ENCODE assay signal across 16 cellular contexts in the genomic region with DNA sequence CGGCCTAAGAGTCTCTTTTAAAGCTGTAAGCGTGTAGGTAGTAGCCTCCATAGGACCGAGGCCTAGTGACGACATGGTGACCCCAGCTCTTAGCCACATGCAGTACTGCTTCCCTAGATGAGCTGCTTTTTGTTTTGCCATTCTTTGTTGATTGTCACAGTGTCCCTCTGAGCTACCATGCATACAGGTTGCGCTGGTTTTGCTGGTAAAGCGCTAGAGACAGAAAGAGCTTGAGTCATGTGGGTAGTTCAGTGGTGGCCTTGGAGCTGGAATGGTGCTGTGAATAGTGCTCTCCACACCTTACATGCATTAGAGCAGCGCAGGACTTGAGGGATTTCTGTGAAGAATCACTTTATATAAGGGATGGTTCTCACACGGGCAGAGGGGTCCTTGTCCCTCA. TPM values are rescaled to one million over a fixed set of nuclear protein-coding genes. Genes with fewer than 3 reads are reported as not detected.
A peak's percentile ranks its signal among the peaks of the same experiment; 100 is the strongest.
DNase-seq lines count a peak whose midpoint lies in the region; ATAC-seq and TF ChIP-seq lines count a peak whose summit lies in the region.
"Had no signal": no experiment of that assay in that cellular context is flagged by ENCODE, and none has a peak within 500 bp of the region (broad histone marks: within the 10 kb centered on the region; RNA-seq: fewer than 3 reads in every experiment).

No MANE protein-coding gene starts in this region.

- intact Hi-C loops in body of pancreas (cut with DNase I) (no loop called here), testis (cut with DNase I; ENCODE audit: low total_unique reads) (no loop called here)

- peaks cover 99% of the 10 kb centered on the region for H3K79me2 ChIP-seq in GM23338 (replicated peaks; ENCODE audit: insufficient read depth)

- H3K9me3 ChIP-seq in BLaER1: no peaks in the 10 kb centered on the region
- no peaks in the 10 kb centered on the region for H3K9me3 ChIP-seq in body of pancreas
- no peaks in the 10 kb centered on the region for H3K9me3 ChIP-seq in testis
- H3K9me3 ChIP-seq: BE2C had no signal

- peak overlapping the region; percentile 8; the same call in 1 of the 2 replicates for H3K4me2 ChIP-seq in BLaER1
- peak overlapping the region; percentile 39 for H3K4me2 ChIP-seq in GM23338

- H3K36me3 Mint-ChIP-seq in GM23338 (ENCODE audit: low read depth) (peaks cover 70% of the 10 kb centered on the region), HFFc6 (ENCODE audit: low read depth) (peaks cover 22% of the 10 kb centered on the region)

- H3K27ac ChIP-seq in BLaER1 (no peak overlapping the region), GM23338 (ENCODE audit: low read depth) (peak overlapping the region; percentile 64; the same call in 1 of the 2 replicates), body of pancreas (peak overlapping the region in 2 of 4 donors; percentile 52 to 56), testis (no peak overlapping the region)

- peaks cover 66% of the 10 kb centered on the region for H3K4me1 Mint-ChIP-seq in GM23338
- peaks cover 68% of the 10 kb centered on the region for H3K4me1 Mint-ChIP-seq in HFFc6 (ENCODE audit: low read depth)

- H2AFZ ChIP-seq in GM23338: no peak overlapping the region

- H3K9me2 ChIP-seq in GM23338 (ENCODE audit: insufficient read depth): no peaks in the 10 kb centered on the region

- no peaks in the 10 kb centered on the region for H3K9me3 Mint-ChIP-seq in GM23338
- H3K9me3 Mint-ChIP-seq in HFFc6: no peaks in the 10 kb centered on the region

- ATAC-seq in GM23338: peak; percentile 11
- ATAC-seq in body of pancreas: peak; percentile 45
- no peak for ATAC-seq in HG02852 (IDR thresholded peaks at IDR 0.05; ENCODE audit: unreplicated experiment)
- ATAC-seq: Panc1, right cardiac atrium had no signal

- H3K27me3 ChIP-seq in BLaER1 (no peaks in the 10 kb centered on the region), GM23338 (ENCODE audit: insufficient read depth) (no peaks in the 10 kb centered on the region), body of pancreas (no peaks in the 10 kb centered on the region), testis (no peaks in the 10 kb centered on the region)
- H3K27me3 ChIP-seq: BE2C had no signal

- peak overlapping the region; percentile 94 for H3K27ac Mint-ChIP-seq in GM23338
- H3K27ac Mint-ChIP-seq in HFFc6: no peak overlapping the region

- H4K20me1 ChIP-seq in BLaER1 (peaks cover 100% of the 10 kb centered on the region), GM23338 (replicated peaks; ENCODE audit: insufficient read depth) (peaks cover 70% of the 10 kb centered on the region)

- peak; percentile 59 for DNase-seq in GM23338 (ENCODE audit: low spot score)
- peak; percentile 29 to 57 (median 51) for DNase-seq in body of pancreas
- DNase-seq in mesenteric fat pad (ENCODE audit: low spot score): peak; percentile 20
- DNase-seq in stimulated activated CD4-positive, alpha-beta T cell treated with anti-CD3 and anti-CD28 coated beads, Interleukin-4, amount 100 ng/mL, for 24 hours: no peak
- no peak for DNase-seq in HFFc6
- no peak for DNase-seq in testis
- DNase-seq: BE2C, foreskin melanocyte, H7, NCI-H2171 treated with DMSO at 0.1 percent for 48 hours, right cardiac atrium, T-helper 9 cell had no signal

- no peak overlapping the region for H3K4me3 ChIP-seq in BLaER1
- peak overlapping the region; percentile 43 for H3K4me3 ChIP-seq in GM23338
- H3K4me3 ChIP-seq in body of pancreas: no peak overlapping the region
- H3K4me3 ChIP-seq in testis: no peak overlapping the region

- H3K4me3 Mint-ChIP-seq in GM23338: peak overlapping the region; percentile 63
- no peak overlapping the region for H3K4me3 Mint-ChIP-seq in HFFc6

- H3F3A ChIP-seq in GM23338 (replicated peaks; ENCODE audit: low read depth): peaks cover 6% of the 10 kb centered on the region

- no peak overlapping the region for H3K9ac ChIP-seq in BLaER1

- H3K27me3 Mint-ChIP-seq in GM23338 (ENCODE audit: insufficient read depth, low read depth, poor library complexity): peaks cover 15% of the 10 kb centered on the region
- no peaks in the 10 kb centered on the region; the same call in 1 of the 2 replicates for H3K27me3 Mint-ChIP-seq in HFFc6 (ENCODE audit: insufficient read depth)

- H3K4me1 ChIP-seq in BLaER1 (peaks cover 75% of the 10 kb centered on the region), GM23338 (ENCODE audit: insufficient read depth) (peaks cover 69% of the 10 kb centered on the region), body of pancreas (peaks cover 81% of the 10 kb centered on the region), testis (peaks cover 47% of the 10 kb centered on the region)
- H3K4me1 ChIP-seq: BE2C had no signal

- WGBS in body of pancreas, 2 donors: 43 to 44% methylated on average over 4 to 7 of the region's 8 CpGs
- 56 to 68% methylated on average over 5 to 7 of the region's 8 CpGs for WGBS in testis, 2 donors

- H3K36me3 ChIP-seq in BLaER1: peaks cover 85% of the 10 kb centered on the region
- peaks cover 6% of the 10 kb centered on the region; the same call in 1 of the 2 replicates for H3K36me3 ChIP-seq in GM23338 (ENCODE audit: insufficient read depth)
- H3K36me3 ChIP-seq in body of pancreas (replicated peaks in 1 of 2; ENCODE audit: insufficient read depth in 1 of 2, low read depth in 2 of 2): no peaks in the 10 kb centered on the region
- H3K36me3 ChIP-seq in testis (ENCODE audit: low read depth, missing control alignments): no peaks in the 10 kb centered on the region

- TF ChIP-seq CTCF in GM23338 (conservative IDR thresholded peaks at IDR 0.05; ENCODE audit: low read depth in 2 of 2) (no peak), body of pancreas (IDR thresholded peaks at IDR 0.05) (no peak), HFFc6 (IDR thresholded peaks at IDR 0.05) (no peak), testis (IDR thresholded peaks at IDR 0.05) (no peak)

- TF ChIP-seq POLR2A in body of pancreas (IDR thresholded peaks at IDR 0.05) (no peak), testis (IDR thresholded peaks at IDR 0.05) (no peak)

TF ChIP-seq in GM23338, 12 proteins besides CTCF, POLR2A, EP300 and RAD21 (continues in another document):
- no peak for TF ChIP-seq EZH2 (IDR thresholded peaks at IDR 0.05; ENCODE audit: low read depth, unreplicated experiment)
- no peak for TF ChIP-seq CREB1 (CRISPR knock-in tag; IDR thresholded peaks at IDR 0.05; ENCODE audit: low read depth)
- no peak for TF ChIP-seq STAT1 (IDR thresholded peaks at IDR 0.05; ENCODE audit: unreplicated experiment)
- no peak for TF ChIP-seq ZNF114 (CRISPR knock-in tag; IDR thresholded peaks at IDR 0.05)

RNA-seq across cellular contexts. Expression of a gene that starts 5.1 kb away (rescaled TPM):
- total RNA-seq in GM23338 (2014; rRNA removed; shearing (Covaris generic)): 359 and 389 TPM in 2 replicates
- polyA plus RNA-seq in GM23338 (2016; fragmentation: Nextera tagmentation; extraction: Ambion mirVana): 276 and 291 TPM in 2 replicates
- total RNA-seq in body of pancreas: 100 to 1,000 TPM in 1 of 2 donors, 10 to 100 TPM in 1; 64.9 to 146 TPM
- total RNA-seq in mesenteric fat pad: 145 TPM
- 100 to 1,000 TPM; 144 to 217 (median 194) TPM for total RNA-seq in HFFc6 (2021; fragmentation: NEBNext Ultra II Directional; extraction: Animal tissue kit (Norgen Biotek cat#: 25700))
- 100 to 1,000 TPM; 164 to 177 TPM for total RNA-seq in testis
- 198 TPM for polyA plus RNA-seq in testis (ENCODE audit: insufficient read depth, low read depth, low replicate concordance)

RNA-seq across cellular contexts. Expression of a gene that starts 36.7 kb away (rescaled TPM):
- 50.1 and 58.7 TPM in 2 replicates for total RNA-seq in GM23338 (2014; rRNA removed; shearing (Covaris generic))
- 18.9 and 20.7 TPM in 2 replicates for polyA plus RNA-seq in GM23338 (2016; fragmentation: Nextera tagmentation; extraction: Ambion mirVana)
- 10 to 100 TPM; 32.9 to 35.9 TPM for total RNA-seq in body of pancreas
- 101 TPM for total RNA-seq in mesenteric fat pad
- 10 to 100 TPM; 23.5 to 30.2 (median 26.0) TPM for total RNA-seq in HFFc6 (2021; fragmentation: NEBNext Ultra II Directional; extraction: Animal tissue kit (Norgen Biotek cat#: 25700))
- 10 to 100 TPM; 62.6 to 84.5 TPM for total RNA-seq in testis
- 35.3 TPM for polyA plus RNA-seq in testis (ENCODE audit: insufficient read depth, low read depth, low replicate concordance)

RNA-seq across cellular contexts. Expression of a gene that starts 52.6 kb away (rescaled TPM):
- total RNA-seq in GM23338 (2014; rRNA removed; shearing (Covaris generic)): 0.07 and 0.31 TPM in 2 replicates
- 0.54 TPM in 1 of 2 replicates, not detected in the other for polyA plus RNA-seq in GM23338 (2016; fragmentation: Nextera tagmentation; extraction: Ambion mirVana)
- under 1 TPM; 0.26 to 0.33 TPM for total RNA-seq in body of pancreas
- total RNA-seq in mesenteric fat pad: 4.5 TPM
- total RNA-seq in HFFc6 (2021; fragmentation: NEBNext Ultra II Directional; extraction: Animal tissue kit (Norgen Biotek cat#: 25700)): under 1 TPM in 2 of 6 experiments, not detected in 4; 0.21 TPM
- 1 to 10 TPM; 1.7 to 2.1 TPM for total RNA-seq in testis
- 2.8 TPM for polyA plus RNA-seq in testis (ENCODE audit: insufficient read depth, low read depth, low replicate concordance)
- total RNA-seq: LHCN-M2 had no signal

RNA-seq across cellular contexts. Expression of a gene that starts 59.7 kb away (rescaled TPM):
- total RNA-seq in GM23338 (2014; rRNA removed; shearing (Covaris generic)): 70.0 and 79.6 TPM in 2 replicates
- polyA plus RNA-seq in GM23338 (2016; fragmentation: Nextera tagmentation; extraction: Ambion mirVana): 64.8 and 66.0 TPM in 2 replicates
- total RNA-seq in body of pancreas: 10 to 100 TPM; 47.7 to 50.4 TPM
- total RNA-seq in mesenteric fat pad: 100 TPM
- total RNA-seq in HFFc6 (2021; fragmentation: NEBNext Ultra II Directional; extraction: Animal tissue kit (Norgen Biotek cat#: 25700)): 100 to 1,000 TPM in 1 of 6 experiments, 10 to 100 TPM in 5; 82.5 to 107 (median 92.4) TPM
- total RNA-seq in testis: 10 to 100 TPM; 84.4 to 95.2 TPM
- 126 TPM for polyA plus RNA-seq in testis (ENCODE audit: insufficient read depth, low read depth, low replicate concordance)

Comparison
In these comparisons a context has a peak if more than half of its experiments do, and no peak if none do; other contexts are left out.
1. DNase-seq: peak in GM23338 (single experiment), body of pancreas (4 of 4) and mesenteric fat pad (single experiment); none in stimulated activated CD4-positive, alpha-beta T cell treated with anti-CD3 and anti-CD28 coated beads, Interleukin-4, amount 100 ng/mL, for 24 hours (single experiment), HFFc6 (single experiment) and testis (single experiment).